20 cellular contexts compared by ENCODE assay signal in the genomic region with DNA sequence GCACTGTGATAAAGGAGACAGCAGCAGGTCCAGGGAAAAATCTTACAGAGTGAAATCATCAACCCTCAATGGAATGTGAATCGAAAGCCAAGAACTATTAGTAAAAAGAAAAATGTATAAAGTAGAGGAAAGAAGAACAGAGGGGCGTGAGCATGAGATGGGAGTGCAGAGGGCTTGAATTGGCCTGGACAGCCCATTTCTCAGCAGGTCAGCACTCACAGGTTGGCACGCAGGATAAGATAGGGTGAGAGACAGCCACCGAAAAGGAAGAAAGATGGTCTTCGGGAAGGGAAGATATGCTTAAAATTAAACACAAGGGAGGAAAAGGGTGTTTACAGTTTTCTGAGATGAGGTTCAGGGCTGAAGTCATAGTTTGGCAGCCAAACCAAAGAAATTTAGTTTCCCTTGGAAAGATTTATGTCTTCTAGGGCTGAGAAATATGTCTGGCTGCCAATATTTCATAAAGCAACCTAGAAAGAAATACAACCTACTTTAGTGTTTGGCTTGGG.
DNase-seq lines count a peak whose midpoint lies in the region; ATAC-seq and TF ChIP-seq lines count a peak whose summit lies in the region.
"Had no signal": no experiment of that assay in that cellular context is flagged by ENCODE, and none has a peak within 500 bp of the region (broad histone marks: within the 10 kb centered on the region; RNA-seq: fewer than 3 reads in every experiment).

No MANE protein-coding gene starts in this region.

- peak overlapping the region; percentile 62 for H3K27ac ChIP-seq in RWPE1
- H3K27ac ChIP-seq in fibroblast of lung (ENCODE audit: insufficient read depth, low read length), result peak overlapping the region; percentile 29
- H3K27ac ChIP-seq: HL-60, KMS-11 had no signal

- H3K4me1 ChIP-seq in fibroblast of lung (ENCODE audit: control insufficient read depth, extremely low read depth, insufficient read depth, low read length), result peaks cover 2% of the 10 kb centered on the region

- no peaks in the 10 kb centered on the region for H4K20me1 ChIP-seq in fibroblast of lung (ENCODE audit: control insufficient read depth, extremely low read depth, insufficient read depth, low read length)

- H3K4me2 ChIP-seq in fibroblast of lung (ENCODE audit: extremely low read depth, insufficient read depth, low read length), result peak overlapping the region; percentile 82
- H3K4me2 ChIP-seq: KMS-11 had no signal

- TF ChIP-seq CTCF in RWPE1 (conservative IDR thresholded peaks at IDR 0.05; ENCODE audit: low read depth), result no peak
- no peak for TF ChIP-seq CTCF in fibroblast of lung (conservative IDR thresholded peaks at IDR 0.05 in 1 of 2, IDR thresholded peaks at IDR 0.05 in 1 of 2; ENCODE audit: low read depth in 1 of 2, low read length in 2 of 2)
- no peak for TF ChIP-seq CTCF in omental fat pad (IDR thresholded peaks at IDR 0.05)

- intact Hi-C loops in posterior vena cava (cut with DNase I), result no loop called here

- peak; percentile 20 for DNase-seq in AG08396 (ENCODE audit: low spot score)
- DNase-seq in RWPE1 (ENCODE audit: low spot score), result no peak
- DNase-seq in fibroblast of lung (ENCODE audit: low read depth in 2 of 2), result peak; percentile 74 to 89
- DNase-seq in omental fat pad (ENCODE audit: low spot score), result no peak
- DNase-seq in posterior vena cava (ENCODE audit: low spot score), result no peak
- DNase-seq in NCI-H1105 treated with DMSO at 0.1 percent for 48 hours (lab: John Stamatoyannopoulos, UW), result no peak
- DNase-seq in stimulated activated CD4-positive, alpha-beta T cell treated with anti-CD3 and anti-CD28 coated beads, Interleukin-2, amount 100 ng/mL, for 48 hours, result no peak
- DNase-seq: activated CD8-positive, alpha-beta memory T cell treated with anti-CD3 and anti-CD28 coated beads, Interleukin-2, amount 10 ng/mL, durations not matched to agents 7 days and 5 days; activated effector memory CD4-positive, alpha-beta T cell treated with anti-CD3 and anti-CD28 coated beads, Interleukin-2, amount 50 U/mL, for 16 hours; amygdala; Calu3; NCI-H1436 treated with DMSO at 0.1 percent for 48 hours; NCI-H345; SHP77 treated with DMSO at 0.1 percent for 48 hours had no signal

- H3K79me2 ChIP-seq in fibroblast of lung (ENCODE audit: control insufficient read depth, insufficient read depth, low read length), result no peaks in the 10 kb centered on the region

- H3K27me3 ChIP-seq in fibroblast of lung (ENCODE audit: control insufficient read depth, insufficient read depth, low read length), result no peaks in the 10 kb centered on the region

- peak overlapping the region; percentile 64 for H2AFZ ChIP-seq in fibroblast of lung (ENCODE audit: low read length)

- H3K4me3 ChIP-seq in fibroblast of lung (replicated peaks in 1 of 4; ENCODE audit: control extremely low read depth in 1 of 4, insufficient read depth in 1 of 4, low read depth in 3 of 4, low read length in 4 of 4), result peak overlapping the region in 2 of 4 experiments; percentile 13 to 15
- H3K4me3 ChIP-seq: lung had no signal

- no peaks in the 10 kb centered on the region for H3K9me3 ChIP-seq in fibroblast of lung (ENCODE audit: control insufficient read depth, insufficient read depth, low read depth, low read length)

- CTCF ChIA-PET in RWPE1 (lab: Yijun Ruan, JAX), result no interaction called here

- no peak overlapping the region for H3K9ac ChIP-seq in fibroblast of lung (ENCODE audit: insufficient read depth, low read length)
- H3K9ac ChIP-seq: KMS-11 had no signal

- POLR2A ChIA-PET in RWPE1 (lab: Yijun Ruan, JAX; ENCODE audit: low non-redundant PET), result no interaction called here

- peak; percentile 81 for ATAC-seq in omental fat pad (ENCODE audit: low FRiP score)
- no peak for ATAC-seq in GM19328 (IDR thresholded peaks at IDR 0.05; ENCODE audit: unreplicated experiment)
- ATAC-seq: activated CD4-positive, CD25-positive, alpha-beta regulatory T cell treated with anti-CD3 and anti-CD28 coated beads, Interleukin-2, amount 50 U/mL, for 24 hours; activated CD8-positive, alpha-beta memory T cell treated with anti-CD3 and anti-CD28 coated beads, Interleukin-2, amount 10 ng/mL, durations not matched to agents 7 days and 5 days; stimulated activated effector memory CD8-positive, alpha-beta T cell treated with anti-CD3 and anti-CD28 coated beads, Interleukin-12 subunit alpha, Interleukin-12 subunit beta, amount 100 ng/mL, for 72 hours had no signal

- H3K36me3 ChIP-seq in fibroblast of lung (ENCODE audit: control insufficient read depth, insufficient read depth, low read length), result no peaks in the 10 kb centered on the region

Comparison
In these comparisons a context has a peak if more than half of its experiments do, and no peak if none do; other contexts are left out.
1. DNase-seq: peak in AG08396 (single experiment) and fibroblast of lung (2 of 2); none in RWPE1 (single experiment), omental fat pad (single experiment), posterior vena cava (single experiment), NCI-H1105 treated with DMSO at 0.1 percent for 48 hours (single experiment) and stimulated activated CD4-positive, alpha-beta T cell treated with anti-CD3 and anti-CD28 coated beads, Interleukin-2, amount 100 ng/mL, for 48 hours (0 of 2).